ENCODE assay signal across 20 cellular contexts in the genomic region with DNA sequence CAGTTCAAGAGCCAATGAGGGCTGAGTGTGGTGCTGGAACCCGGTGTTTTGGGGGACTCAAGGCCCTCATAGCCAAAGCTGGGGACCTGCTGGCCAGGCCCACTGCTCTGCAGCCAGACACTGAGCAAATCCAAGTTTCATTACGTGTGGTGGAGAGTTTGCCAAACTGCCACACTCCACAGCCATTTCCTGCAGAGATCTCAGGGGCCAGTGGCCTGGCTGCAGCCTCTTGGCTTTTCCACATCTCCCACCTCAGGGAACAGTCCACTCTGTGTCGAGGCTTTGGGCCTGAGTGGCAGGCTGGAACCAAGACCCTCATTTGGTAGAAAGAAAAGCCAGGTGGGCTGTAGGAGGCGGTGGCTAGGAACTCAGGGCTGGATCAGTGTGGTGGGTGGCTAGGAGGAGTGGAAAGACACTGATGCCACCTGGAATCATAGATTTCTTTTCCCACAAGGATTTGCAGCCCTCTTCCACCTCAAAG. TPM values are rescaled to one million over a fixed set of nuclear protein-coding genes. Genes with fewer than 3 reads are reported as not detected.
DNase-seq lines count a peak whose midpoint lies in the region; ATAC-seq and TF ChIP-seq lines count a peak whose summit lies in the region.
"Had no signal": no experiment of that assay in that cellular context is flagged by ENCODE, and none has a peak within 500 bp of the region (broad histone marks: within the 10 kb centered on the region; RNA-seq: fewer than 3 reads in every experiment).

No MANE protein-coding gene starts in this region.

- POLR2A ChIA-PET in PC-3 (lab: Charles Lee; ENCODE audit: unreplicated experiment) = interaction anchor here (0.5 kb wide), 1 partner anchor 1264 kb away, joined by 3 read pairs; no protein-coding TSS in a partner anchor
- POLR2A ChIA-PET in activated CD4-positive, alpha-beta T cell treated with anti-CD3 and anti-CD28 coated beads for 36 hours (lab: Charles Lee) = no interaction called here

- H3F3A ChIP-seq in PC-3 (ENCODE audit: low read length, unreplicated experiment) = no peaks in the 10 kb centered on the region

- H3K4me1 Mint-ChIP-seq in activated CD4-positive, alpha-beta T cell treated with anti-CD3 and anti-CD28 coated beads for 36 hours = peaks cover 25% of the 10 kb centered on the region

- no TSS peak for BruUV-seq in PC-3 (replicated peaks; lab: Mats Ljungman, UMichigan)

- TF ChIP-seq CTCF in PC-3 (conservative IDR thresholded peaks at IDR 0.05; ENCODE audit: low read depth, low read length) (no peak), spleen (IDR thresholded peaks at IDR 0.05 in 8 of 11, conservative IDR thresholded peaks at IDR 0.05 in 3 of 11) (no peak)

- H3K4me3 ChIP-seq in PC-3 (ENCODE audit: low read length) (peak overlapping the region; percentile 91), spleen (no peak overlapping the region)
- H3K4me3 ChIP-seq: body of pancreas, lower lobe of right lung had no signal

- H3K9me3 ChIP-seq in PC-3 (ENCODE audit: low read length) (no peaks in the 10 kb centered on the region), spleen (no peaks in the 10 kb centered on the region)
- H3K9me3 ChIP-seq: body of pancreas, lower lobe of right lung had no signal

- no peaks in the 10 kb centered on the region for H4K20me1 ChIP-seq in PC-3 (ENCODE audit: low read length)

- peak overlapping the region; percentile 99 for H3K4me2 ChIP-seq in PC-3 (ENCODE audit: low read length)

- no peaks in the 10 kb centered on the region for H3K36me3 ChIP-seq in PC-3 (ENCODE audit: low read depth, low read length)
- H3K36me3 ChIP-seq in spleen = no peaks in the 10 kb centered on the region
- H3K36me3 ChIP-seq: lower lobe of right lung had no signal

- 60 to 72% (median 71%) methylated on average over 4 of the region's 4 CpGs for WGBS in spleen, 5 donors

- no peaks in the 10 kb centered on the region for H3K9me2 ChIP-seq in PC-3 (replicated peaks; ENCODE audit: low read length)

- H3K27me3 Mint-ChIP-seq in activated CD4-positive, alpha-beta T cell treated with anti-CD3 and anti-CD28 coated beads for 36 hours = peaks cover 60% of the 10 kb centered on the region

- intact Hi-C loops in PC-3 (cut with micrococcal nuclease) = no loop called here
- intact Hi-C loops in spleen (cut with DNase I; ENCODE audit: low total_unique reads) = loop anchor here (10.0 kb wide), 1 partner anchor 1327 kb away; no protein-coding TSS in a partner anchor
- intact Hi-C loops in activated CD4-positive, alpha-beta T cell treated with anti-CD3 and anti-CD28 coated beads for 36 hours (cut with DNase I, micrococcal nuclease) = no loop called here

- CTCF ChIA-PET in PC-3 (lab: Charles Lee) = interaction anchor here (0.6 to 0.7 kb wide), 2 partner anchors 9 to 846 kb away, joined by 3 to 4 read pairs; no protein-coding TSS in a partner anchor
- CTCF ChIA-PET in activated CD4-positive, alpha-beta T cell treated with anti-CD3 and anti-CD28 coated beads for 36 hours (lab: Charles Lee) = interaction anchor here (0.7 to 1.2 kb wide), 5 partner anchors 14 to 1289 kb away, joined by 3 to 4 read pairs (median 3); partner anchors contain the start of gene HOXA7

- peak overlapping the region; percentile 97 for H3K9ac ChIP-seq in PC-3 (ENCODE audit: low read length)

- DNase-seq in GM03348 (ENCODE audit: low spot score) (peak; percentile 44), PC-3 (no peak), kidney tubule cell (ENCODE audit: low spot score) (peak; percentile 3), spleen (peak; percentile 33)
- DNase-seq in activated CD4-positive, alpha-beta T cell treated with anti-CD3 and anti-CD28 coated beads for 36 hours = no peak
- DNase-seq: activated CD4-positive, alpha-beta T cell treated with anti-CD3 and anti-CD28 coated beads, Interleukin-2, amount 50 U/mL, for 1 hour; C1 segment of cervical spinal cord; DMS53; lower lobe of right lung; MM.1S; NCI-H82; small intestine had no signal

- no peak for ATAC-seq in PC-3
- ATAC-seq in GM18502 (IDR thresholded peaks at IDR 0.05; ENCODE audit: poor library complexity, unreplicated experiment) = no peak
- ATAC-seq in activated CD4-positive, alpha-beta T cell treated with anti-CD3 and anti-CD28 coated beads for 36 hours = no peak
- no peak for ATAC-seq in HG02852 (IDR thresholded peaks at IDR 0.05; ENCODE audit: unreplicated experiment)
- ATAC-seq: activated T-helper 17 cell treated with anti-CD3 and anti-CD28 coated beads, Interleukin-2, amount 50 U/mL, for 72 hours; body of pancreas; lower lobe of right lung; Right ventricle myocardium inferior had no signal

- TF ChIP-seq POLR2A in spleen (IDR thresholded peaks at IDR 0.05) = no peak

- H3K9me3 Mint-ChIP-seq in activated CD4-positive, alpha-beta T cell treated with anti-CD3 and anti-CD28 coated beads for 36 hours (ENCODE audit: low read depth) = no peaks in the 10 kb centered on the region
- H3K9me3 Mint-ChIP-seq: activated T-helper 17 cell treated with anti-CD3 and anti-CD28 coated beads, Interleukin-2, amount 50 U/mL, for 72 hours had no signal

- no peaks in the 10 kb centered on the region for H3K36me3 Mint-ChIP-seq in activated CD4-positive, alpha-beta T cell treated with anti-CD3 and anti-CD28 coated beads for 36 hours (ENCODE audit: low read depth)

- peak overlapping the region; percentile 97 for H3K27ac ChIP-seq in PC-3 (ENCODE audit: low read length)
- H3K27ac ChIP-seq in spleen = no peak overlapping the region
- H3K27ac ChIP-seq: body of pancreas, lower lobe of right lung had no signal

- H2AFZ ChIP-seq in PC-3 (ENCODE audit: low read length) = no peak overlapping the region

- H3K4me1 ChIP-seq in PC-3 (ENCODE audit: insufficient read depth, low read length) (peaks cover 36% of the 10 kb centered on the region), spleen (peaks cover 19 to 54% (median 44%) of the 10 kb centered on the region in 6 donors)

- no peak overlapping the region for H3K27ac Mint-ChIP-seq in activated CD4-positive, alpha-beta T cell treated with anti-CD3 and anti-CD28 coated beads for 36 hours
- H3K27ac Mint-ChIP-seq: activated T-helper 17 cell treated with anti-CD3 and anti-CD28 coated beads, Interleukin-2, amount 50 U/mL, for 72 hours; T-helper 2 cell treated with Interferon-gamma antibody and Interleukin-4, amounts not matched to agents 5 μg/mL and 100 μg/mL, for 36 hours had no signal

- no peak overlapping the region for H3K4me3 Mint-ChIP-seq in activated CD4-positive, alpha-beta T cell treated with anti-CD3 and anti-CD28 coated beads for 36 hours
- H3K4me3 Mint-ChIP-seq: activated T-helper 17 cell treated with anti-CD3 and anti-CD28 coated beads, Interleukin-2, amount 50 U/mL, for 72 hours; T-helper 2 cell treated with Interferon-gamma antibody and Interleukin-4, amounts not matched to agents 5 μg/mL and 100 μg/mL, for 36 hours had no signal

- no peaks in the 10 kb centered on the region for H3K27me3 ChIP-seq in PC-3 (ENCODE audit: low read length)
- peaks cover 32 to 100% (median 99%) of the 10 kb centered on the region in 7 donors for H3K27me3 ChIP-seq in spleen (replicated peaks in 1 of 7)

- H3K79me2 ChIP-seq in PC-3 (ENCODE audit: low read length) = peaks cover 99% of the 10 kb centered on the region

RNA-seq across cellular contexts. Expression of gene HOXA11, which starts 3.2 kb away (rescaled TPM):
- total RNA-seq in PC-3 (2014; rRNA removed) (26.6 and 31.4 TPM in 2 replicates), spleen (not detected)
- polyA plus RNA-seq in spleen = not detected
- total RNA-seq in activated CD4-positive, alpha-beta T cell treated with anti-CD3 and anti-CD28 coated beads for 36 hours = not detected
- total RNA-seq: activated T-helper 17 cell treated with anti-CD3 and anti-CD28 coated beads, Interleukin-2, amount 50 U/mL, for 72 hours; body of pancreas; HT1080; lower lobe of right lung; Right ventricle myocardium inferior had no signal
- polyA plus RNA-seq: small intestine had no signal

RNA-seq across cellular contexts. Expression of gene HOXA10, which starts 7.7 kb away (rescaled TPM):
- 36.0 and 46.1 TPM in 2 replicates for total RNA-seq in PC-3 (2014; rRNA removed)
- under 1 TPM in 3 of 7 donors, not detected in 4; 0.13 to 0.72 (median 0.56) TPM for total RNA-seq in spleen
- under 1 TPM; 0.05 to 0.22 (median 0.19) TPM for polyA plus RNA-seq in spleen
- not detected for total RNA-seq in activated CD4-positive, alpha-beta T cell treated with anti-CD3 and anti-CD28 coated beads for 36 hours
- total RNA-seq: activated T-helper 17 cell treated with anti-CD3 and anti-CD28 coated beads, Interleukin-2, amount 50 U/mL, for 72 hours; Right ventricle myocardium inferior had no signal

RNA-seq across cellular contexts. Expression of gene HOXA9, which starts 16.5 kb away (rescaled TPM):
- total RNA-seq in PC-3 (2014; rRNA removed) (69.0 and 85.3 TPM in 2 replicates), spleen (1 to 10 TPM in 5 of 7 donors, under 1 TPM in 2; 0.51 to 3.0 (median 1.2) TPM)
- under 1 TPM; 0.46 to 0.54 (median 0.48) TPM for polyA plus RNA-seq in spleen
- total RNA-seq in activated CD4-positive, alpha-beta T cell treated with anti-CD3 and anti-CD28 coated beads for 36 hours = not detected
- total RNA-seq: activated T-helper 17 cell treated with anti-CD3 and anti-CD28 coated beads, Interleukin-2, amount 50 U/mL, for 72 hours; body of pancreas; Right ventricle myocardium inferior had no signal

RNA-seq across cellular contexts. Expression of gene HOXA13, which starts 18.1 kb away (rescaled TPM):
- 12.1 and 14.9 TPM in 2 replicates for total RNA-seq in PC-3 (2014; rRNA removed)
- not detected for total RNA-seq in spleen
- polyA plus RNA-seq in spleen = not detected
- not detected for total RNA-seq in activated CD4-positive, alpha-beta T cell treated with anti-CD3 and anti-CD28 coated beads for 36 hours
- total RNA-seq: activated T-helper 17 cell treated with anti-CD3 and anti-CD28 coated beads, Interleukin-2, amount 50 U/mL, for 72 hours; body of pancreas; dermis microvascular lymphatic vessel endothelial cell; lower lobe of right lung; Right ventricle myocardium inferior had no signal
- polyA plus RNA-seq: small intestine had no signal

RNA-seq across cellular contexts. Expression of gene HOXA7, which starts 25.4 kb away (rescaled TPM):
- 2.6 and 2.8 TPM in 2 replicates for total RNA-seq in PC-3 (2014; rRNA removed)
- 1 to 10 TPM; 1.0 to 8.0 (median 2.6) TPM for total RNA-seq in spleen
- polyA plus RNA-seq in spleen = 1 to 10 TPM in 1 of 3 donors, under 1 TPM in 2; 0.55 to 1.4 (median 0.80) TPM
- not detected for total RNA-seq in activated CD4-positive, alpha-beta T cell treated with anti-CD3 and anti-CD28 coated beads for 36 hours
- total RNA-seq: activated T-helper 17 cell treated with anti-CD3 and anti-CD28 coated beads, Interleukin-2, amount 50 U/mL, for 72 hours; HT1080; Right ventricle myocardium inferior had no signal

Comparison
In these comparisons a context has a peak if more than half of its experiments do, and no peak if none do; other contexts are left out.
1. DNase-seq: peak in GM03348 (single experiment), kidney tubule cell (single experiment) and spleen (single experiment); none in PC-3 (single experiment) and activated CD4-positive, alpha-beta T cell treated with anti-CD3 and anti-CD28 coated beads for 36 hours (single experiment).
2. RNA of gene HOXA11, which starts 3.2 kb away (total RNA-seq): 26.6 to 31.4 TPM in PC-3; not detected in activated CD4-positive, alpha-beta T cell treated with anti-CD3 and anti-CD28 coated beads for 36 hours and not detected in spleen; every median in the first group is over 10 times any median in the second.
3. RNA of gene HOXA10, which starts 7.7 kb away (total RNA-seq): 36.0 to 46.1 TPM in PC-3; 0.13 to 0.72 TPM in spleen and not detected in activated CD4-positive, alpha-beta T cell treated with anti-CD3 and anti-CD28 coated beads for 36 hours; every median in the first group is over 10 times any median in the second.
4. RNA of gene HOXA9, which starts 16.5 kb away (total RNA-seq): 69.0 to 85.3 TPM in PC-3; 0.51 to 3.0 TPM in spleen and not detected in activated CD4-positive, alpha-beta T cell treated with anti-CD3 and anti-CD28 coated beads for 36 hours; every median in the first group is over 10 times any median in the second.